1 cellular context compared by ENCODE assay signal in the genomic region with DNA sequence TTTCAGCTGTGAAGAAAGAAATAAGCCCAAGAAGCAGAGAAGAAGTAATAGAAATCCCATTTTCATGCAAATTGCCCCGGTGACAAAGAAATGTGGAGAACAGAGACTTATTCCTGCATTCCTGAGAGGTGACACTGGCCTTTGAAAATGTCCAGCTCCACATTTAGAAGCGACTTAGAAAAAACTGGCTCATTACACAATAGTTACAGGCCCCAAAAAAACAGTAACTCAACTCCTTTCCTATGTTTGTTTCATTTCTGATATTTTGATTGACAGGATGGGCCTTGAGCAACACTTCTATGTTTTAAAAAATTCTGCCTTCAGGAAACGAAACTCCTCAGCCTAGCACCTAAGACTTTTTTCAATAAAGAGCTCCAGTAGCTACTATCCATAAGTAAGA.
TF ChIP-seq lines count a peak whose summit lies in the region.

No MANE protein-coding gene starts in this region.

TF ChIP-seq in GM12878, 131 proteins besides CTCF, POLR2A, EP300 and RAD21 (continued from another document):
- TF ChIP-seq, protein P1, sequence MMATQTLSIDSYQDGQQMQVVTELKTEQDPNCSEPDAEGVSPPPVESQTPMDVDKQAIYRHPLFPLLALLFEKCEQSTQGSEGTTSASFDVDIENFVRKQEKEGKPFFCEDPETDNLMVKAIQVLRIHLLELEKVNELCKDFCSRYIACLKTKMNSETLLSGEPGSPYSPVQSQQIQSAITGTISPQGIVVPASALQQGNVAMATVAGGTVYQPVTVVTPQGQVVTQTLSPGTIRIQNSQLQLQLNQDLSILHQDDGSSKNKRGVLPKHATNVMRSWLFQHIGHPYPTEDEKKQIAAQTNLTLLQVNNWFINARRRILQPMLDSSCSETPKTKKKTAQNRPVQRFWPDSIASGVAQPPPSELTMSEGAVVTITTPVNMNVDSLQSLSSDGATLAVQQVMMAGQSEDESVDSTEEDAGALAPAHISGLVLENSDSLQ (IDR thresholded peaks at IDR 0.05), result peak; percentile 85
TF ChIP-seq in GM12878: peak in this region for 1.
